Comparison of ENCODE assay signal across 10 cellular contexts in the genomic region with DNA sequence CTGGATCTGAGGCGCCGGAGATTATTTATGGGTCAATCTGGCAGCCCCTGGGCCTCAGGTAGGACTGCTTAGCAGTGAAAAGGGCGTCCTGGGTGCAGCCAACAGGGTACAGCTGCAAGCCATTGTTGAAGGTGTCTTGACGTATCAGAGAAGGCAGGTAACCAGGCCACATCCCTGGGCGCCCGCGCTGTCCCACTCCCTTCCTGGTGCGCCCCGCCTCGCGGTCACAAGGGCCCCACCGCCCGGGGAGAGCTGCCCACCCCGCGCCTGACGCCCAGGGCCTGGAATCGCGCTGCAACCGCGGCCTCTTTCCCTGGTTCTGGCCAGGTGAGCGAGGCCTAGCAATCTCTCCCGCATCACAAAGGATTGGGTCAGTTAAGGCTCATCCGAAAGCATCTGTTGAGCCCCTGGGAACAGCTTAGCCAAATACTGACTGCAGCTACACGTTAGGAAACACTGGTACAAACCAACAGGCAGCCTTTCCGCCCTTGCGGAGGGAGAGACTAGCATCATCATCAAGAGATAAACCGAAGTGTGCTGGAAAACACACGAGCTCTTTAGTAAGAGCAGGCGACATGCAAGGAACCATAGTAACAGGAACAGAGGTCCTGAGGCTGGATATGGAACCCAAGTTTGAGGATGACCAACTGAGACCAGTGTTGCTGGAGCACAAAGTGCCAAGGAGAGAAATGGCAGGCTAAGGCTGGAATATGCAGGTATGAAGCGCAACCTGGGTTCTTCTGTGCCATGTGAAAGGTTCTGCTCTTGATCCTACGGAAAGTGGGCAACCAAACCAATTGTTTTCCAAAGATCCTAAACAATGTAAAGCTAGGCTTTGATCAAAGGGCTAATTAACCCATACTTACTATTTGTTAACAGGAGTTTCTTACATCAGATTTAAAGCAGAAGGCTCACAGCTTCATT. TPM values are rescaled to one million over a fixed set of nuclear protein-coding genes. Genes with fewer than 3 reads are reported as not detected.
DNase-seq lines count a peak whose midpoint lies in the region; ATAC-seq lines count a peak whose summit lies in the region.
"Had no signal": no experiment of that assay in that cellular context is flagged by ENCODE, and none has a peak within 500 bp of the region (broad histone marks: within the 10 kb centered on the region; RNA-seq: fewer than 3 reads in every experiment).

No MANE protein-coding gene starts in this region.

- H3K27ac Mint-ChIP-seq in activated CD4-positive, alpha-beta memory T cell treated with anti-CD3 and anti-CD28 coated beads for 36 hours, result peak overlapping the region; percentile 23
- no peak overlapping the region for H3K27ac Mint-ChIP-seq in activated CD4-positive, alpha-beta memory T cell treated with anti-CD3 and anti-CD28 coated beads, Interleukin-2, amount 10 ng/mL, durations not matched to agents 7 days and 5 days
- H3K27ac Mint-ChIP-seq in dendritic cell treated with granulocyte-macrophage colony-stimulating factor and Interleukin-4, amounts not matched to agents 40 ng/mL and 50 ng/mL, for 4 days, result peak overlapping the region; percentile 24

- peaks cover 2% of the 10 kb centered on the region for H3K9me3 Mint-ChIP-seq in activated CD4-positive, alpha-beta memory T cell treated with anti-CD3 and anti-CD28 coated beads for 36 hours
- no peaks in the 10 kb centered on the region for H3K9me3 Mint-ChIP-seq in activated CD4-positive, alpha-beta memory T cell treated with anti-CD3 and anti-CD28 coated beads, Interleukin-2, amount 10 ng/mL, durations not matched to agents 7 days and 5 days
- no peaks in the 10 kb centered on the region for H3K9me3 Mint-ChIP-seq in dendritic cell treated with granulocyte-macrophage colony-stimulating factor and Interleukin-4, amounts not matched to agents 40 ng/mL and 50 ng/mL, for 4 days

- no peaks in the 10 kb centered on the region for H3K27me3 Mint-ChIP-seq in activated CD4-positive, alpha-beta memory T cell treated with anti-CD3 and anti-CD28 coated beads for 36 hours
- no peaks in the 10 kb centered on the region for H3K27me3 Mint-ChIP-seq in activated CD4-positive, alpha-beta memory T cell treated with anti-CD3 and anti-CD28 coated beads, Interleukin-2, amount 10 ng/mL, durations not matched to agents 7 days and 5 days
- no peaks in the 10 kb centered on the region for H3K27me3 Mint-ChIP-seq in dendritic cell treated with granulocyte-macrophage colony-stimulating factor and Interleukin-4, amounts not matched to agents 40 ng/mL and 50 ng/mL, for 4 days

- DNase-seq in activated CD4-positive, alpha-beta memory T cell treated with anti-CD3 and anti-CD28 coated beads for 36 hours, result no peak
- DNase-seq in activated CD4-positive, alpha-beta memory T cell treated with anti-CD3 and anti-CD28 coated beads, Interleukin-2, amount 10 ng/mL, durations not matched to agents 7 days and 5 days, result no peak
- peak; percentile 13 for DNase-seq in MV-4-11 (lab: John Stamatoyannopoulos, UW)
- DNase-seq in stimulated activated CD4-positive, alpha-beta T cell treated with anti-CD3 and anti-CD28 coated beads, Interleukin-15, amount 100 ng/mL, for 24 hours, result peak; percentile 43
- DNase-seq in SK-N-DZ (ENCODE audit: low spot score), result no peak
- DNase-seq in NCI-H1092 (lab: John Stamatoyannopoulos, UW), result no peak
- DNase-seq: adrenal gland, NCI-H1105 had no signal

- H3K4me3 Mint-ChIP-seq in activated CD4-positive, alpha-beta memory T cell treated with anti-CD3 and anti-CD28 coated beads for 36 hours, result no peak overlapping the region
- H3K4me3 Mint-ChIP-seq in activated CD4-positive, alpha-beta memory T cell treated with anti-CD3 and anti-CD28 coated beads, Interleukin-2, amount 10 ng/mL, durations not matched to agents 7 days and 5 days, result no peak overlapping the region
- H3K4me3 Mint-ChIP-seq in dendritic cell treated with granulocyte-macrophage colony-stimulating factor and Interleukin-4, amounts not matched to agents 40 ng/mL and 50 ng/mL, for 4 days, result no peak overlapping the region

- intact Hi-C loops in activated CD4-positive, alpha-beta memory T cell treated with anti-CD3 and anti-CD28 coated beads for 36 hours (cut with micrococcal nuclease), result loop anchor here (5.0 kb wide), 1 partner anchor 1517 kb away; no protein-coding TSS in a partner anchor
- intact Hi-C loops in dendritic cell treated with granulocyte-macrophage colony-stimulating factor and Interleukin-4, amounts not matched to agents 40 ng/mL and 50 ng/mL, for 4 days (cut with micrococcal nuclease), result loop anchor here (5.0 to 10.0 kb wide), 3 partner anchors 302 to 1200 kb away; partner anchors contain the start of genes ATG10, VCAN and ZCCHC9

- CTCF ChIA-PET in activated CD4-positive, alpha-beta memory T cell treated with anti-CD3 and anti-CD28 coated beads for 36 hours (lab: Charles Lee), result no interaction called here
- CTCF ChIA-PET in activated CD4-positive, alpha-beta memory T cell treated with anti-CD3 and anti-CD28 coated beads, Interleukin-2, amount 10 ng/mL, durations not matched to agents 7 days and 5 days (lab: Charles Lee), result interaction anchor here (0.7 kb wide), 1 partner anchor 19 kb away, joined by 3 read pairs; no protein-coding TSS in a partner anchor

- ATAC-seq in GM19351 (IDR thresholded peaks at IDR 0.05; ENCODE audit: unreplicated experiment), result no peak

- peaks cover 46% of the 10 kb centered on the region for H3K4me1 Mint-ChIP-seq in activated CD4-positive, alpha-beta memory T cell treated with anti-CD3 and anti-CD28 coated beads for 36 hours (ENCODE audit: low read depth)
- peaks cover 51% of the 10 kb centered on the region for H3K4me1 Mint-ChIP-seq in activated CD4-positive, alpha-beta memory T cell treated with anti-CD3 and anti-CD28 coated beads, Interleukin-2, amount 10 ng/mL, durations not matched to agents 7 days and 5 days
- H3K4me1 Mint-ChIP-seq in dendritic cell treated with granulocyte-macrophage colony-stimulating factor and Interleukin-4, amounts not matched to agents 40 ng/mL and 50 ng/mL, for 4 days (ENCODE audit: low read depth), result peaks cover 23% of the 10 kb centered on the region

- POLR2A ChIA-PET in activated CD4-positive, alpha-beta memory T cell treated with anti-CD3 and anti-CD28 coated beads for 36 hours (lab: Charles Lee), result interaction anchor here (0.6 to 1.8 kb wide), 2 partner anchors 17 to 524 kb away, joined by 3 to 4 read pairs; partner anchors contain the start of gene SSBP2
- POLR2A ChIA-PET in activated CD4-positive, alpha-beta memory T cell treated with anti-CD3 and anti-CD28 coated beads, Interleukin-2, amount 10 ng/mL, durations not matched to agents 7 days and 5 days (lab: Charles Lee), result interaction anchor here (1.4 kb wide), 1 partner anchor 15 kb away, joined by 4 read pairs; no protein-coding TSS in a partner anchor

- H3K36me3 Mint-ChIP-seq in activated CD4-positive, alpha-beta memory T cell treated with anti-CD3 and anti-CD28 coated beads for 36 hours, result peaks cover 66% of the 10 kb centered on the region
- H3K36me3 Mint-ChIP-seq in activated CD4-positive, alpha-beta memory T cell treated with anti-CD3 and anti-CD28 coated beads, Interleukin-2, amount 10 ng/mL, durations not matched to agents 7 days and 5 days (ENCODE audit: low read depth), result peaks cover 62% of the 10 kb centered on the region
- peaks cover 76% of the 10 kb centered on the region for H3K36me3 Mint-ChIP-seq in dendritic cell treated with granulocyte-macrophage colony-stimulating factor and Interleukin-4, amounts not matched to agents 40 ng/mL and 50 ng/mL, for 4 days (ENCODE audit: low read depth)

RNA-seq across cellular contexts. Expression of gene RPS23, which starts 3.5 kb away (rescaled TPM):
- 1,000 to 10,000 TPM; 2,621 to 2,722 TPM for total RNA-seq in activated CD4-positive, alpha-beta memory T cell treated with anti-CD3 and anti-CD28 coated beads for 36 hours
- total RNA-seq in activated CD4-positive, alpha-beta memory T cell treated with anti-CD3 and anti-CD28 coated beads, Interleukin-2, amount 10 ng/mL, durations not matched to agents 7 days and 5 days, result 1,000 to 10,000 TPM; 1,639 to 1,645 TPM
- 5,699 and 6,256 TPM in 2 replicates for polyA plus RNA-seq in SK-N-DZ (2014; cell fraction: cytosol; rRNA removed)
- 3,292 and 5,165 TPM in 2 replicates for polyA plus RNA-seq in SK-N-DZ (2014; cell fraction: nucleus; rRNA removed)

Comparison
In these comparisons a context has a peak if more than half of its experiments do, and no peak if none do; other contexts are left out.
1. DNase-seq: peak in MV-4-11 (single experiment) and stimulated activated CD4-positive, alpha-beta T cell treated with anti-CD3 and anti-CD28 coated beads, Interleukin-15, amount 100 ng/mL, for 24 hours (single experiment); none in activated CD4-positive, alpha-beta memory T cell treated with anti-CD3 and anti-CD28 coated beads for 36 hours (single experiment), activated CD4-positive, alpha-beta memory T cell treated with anti-CD3 and anti-CD28 coated beads, Interleukin-2, amount 10 ng/mL, durations not matched to agents 7 days and 5 days (single experiment), SK-N-DZ (single experiment) and NCI-H1092 (single experiment).